In genomic region chrX:151975228-151975593, GRCh38 we compare ENCODE assay signal across 16 cellular contexts. TPM values are rescaled to one million over a fixed set of nuclear protein-coding genes. Genes with fewer than 3 reads are reported as not detected.
DNase-seq lines count a peak whose midpoint lies in the region; ATAC-seq and TF ChIP-seq lines count a peak whose summit lies in the region.
"Had no signal": no experiment of that assay in that cellular context is flagged by ENCODE, and none has a peak within 500 bp of the region (broad histone marks: within the 10 kb centered on the region; RNA-seq: fewer than 3 reads in every experiment).

No MANE protein-coding gene starts in this region.

- TF ChIP-seq CTCF in coronary artery (IDR thresholded peaks at IDR 0.05), result no peak
- TF ChIP-seq CTCF in nephron progenitor cell (IDR thresholded peaks at IDR 0.05), result no peak

- no peak overlapping the region for H3K4me3 ChIP-seq in CD8-positive, alpha-beta memory T cell (ENCODE audit: low read length)
- peak overlapping the region; percentile 74 for H3K4me3 ChIP-seq in coronary artery

- ATAC-seq in GM21515 (IDR thresholded peaks at IDR 0.05; ENCODE audit: unreplicated experiment) (no peak), GM21737 (IDR thresholded peaks at IDR 0.05; ENCODE audit: unreplicated experiment) (no peak)

- peaks cover 0 to 4% (median 0%) of the 10 kb centered on the region in 5 donors for H3K9me3 Mint-ChIP-seq in CD8-positive, alpha-beta memory T cell
- H3K9me3 Mint-ChIP-seq in nephron progenitor cell, result peaks cover 52% of the 10 kb centered on the region

- no peak overlapping the region for H3K27ac Mint-ChIP-seq in CD8-positive, alpha-beta memory T cell
- no peak overlapping the region for H3K27ac Mint-ChIP-seq in nephron progenitor cell

- H3K4me3 Mint-ChIP-seq in CD8-positive, alpha-beta memory T cell, result no peak overlapping the region
- peak overlapping the region; percentile 65 for H3K4me3 Mint-ChIP-seq in nephron progenitor cell

- H3K27ac ChIP-seq in CD8-positive, alpha-beta memory T cell (ENCODE audit: low read depth, low read length), result peak overlapping the region; percentile 38
- no peak overlapping the region for H3K27ac ChIP-seq in coronary artery
- H3K27ac ChIP-seq: ovary, SK-N-MC had no signal

- POLR2A ChIA-PET in CD8-positive, alpha-beta memory T cell (lab: Charles Lee), result no interaction called here

- DNase-seq in CD8-positive, alpha-beta memory T cell, result no peak
- peak; percentile 39 for DNase-seq in M059J (ENCODE audit: low read depth)
- DNase-seq in coronary artery (ENCODE audit: low spot score), result no peak
- no peak for DNase-seq in nephron progenitor cell
- no peak for DNase-seq in NCI-H128 (lab: John Stamatoyannopoulos, UW; ENCODE audit: unreplicated experiment)
- no peak for DNase-seq in NCI-H345 treated with DMSO at 0.1 percent for 48 hours (lab: John Stamatoyannopoulos, UW; ENCODE audit: unreplicated experiment)
- DNase-seq: activated naive CD4-positive, alpha-beta T cell; AML-193; cerebellar nuclear complex; midbrain; NCI-H2171 treated with DMSO at 0.1 percent for 48 hours had no signal

- no peaks in the 10 kb centered on the region for H3K36me3 ChIP-seq in CD8-positive, alpha-beta memory T cell (ENCODE audit: insufficient read depth, low read length)
- H3K36me3 ChIP-seq: ovary, thyroid gland had no signal

- H3K27me3 Mint-ChIP-seq in CD8-positive, alpha-beta memory T cell, result peaks cover 10 to 23% of the 10 kb centered on the region in 2 donors
- peaks cover 44% of the 10 kb centered on the region for H3K27me3 Mint-ChIP-seq in nephron progenitor cell (ENCODE audit: low read depth, poor library complexity)

- no peaks in the 10 kb centered on the region for H3K36me3 Mint-ChIP-seq in CD8-positive, alpha-beta memory T cell
- no peaks in the 10 kb centered on the region for H3K36me3 Mint-ChIP-seq in nephron progenitor cell (ENCODE audit: low read depth)

- H3K27me3 ChIP-seq in CD8-positive, alpha-beta memory T cell (ENCODE audit: insufficient read depth, low read length, poor library complexity, severe bottlenecking), result no peaks in the 10 kb centered on the region
- H3K27me3 ChIP-seq: ovary, thyroid gland had no signal

- CTCF ChIA-PET in CD8-positive, alpha-beta memory T cell (lab: Charles Lee), result no interaction called here

- peaks cover 0 to 2% (median 0%) of the 10 kb centered on the region in 3 donors for H3K4me1 Mint-ChIP-seq in CD8-positive, alpha-beta memory T cell
- H3K4me1 Mint-ChIP-seq in nephron progenitor cell, result peaks cover 10% of the 10 kb centered on the region

- H3K9me3 ChIP-seq in CD8-positive, alpha-beta memory T cell (ENCODE audit: low read length), result no peaks in the 10 kb centered on the region
- H3K9me3 ChIP-seq: ovary, thyroid gland had no signal

- no peaks in the 10 kb centered on the region for H3K4me1 ChIP-seq in CD8-positive, alpha-beta memory T cell (ENCODE audit: insufficient read depth, low read length)

RNA-seq across cellular contexts. Expression of gene GABRE, which starts 0.7 kb away (rescaled TPM):
- total RNA-seq in CD8-positive, alpha-beta memory T cell, result not detected
- not detected for polyA plus RNA-seq in CD8-positive, alpha-beta memory T cell
- total RNA-seq in M059J (2014; rRNA removed; shearing (Covaris generic)), result 11.8 and 13.9 TPM in 2 replicates

Comparison
In these comparisons a context has a peak if more than half of its experiments do, and no peak if none do; other contexts are left out.
1. RNA of gene GABRE, which starts 0.7 kb away (total RNA-seq): 11.8 to 13.9 TPM in M059J; not detected in CD8-positive, alpha-beta memory T cell; every median in the first group is over 10 times any median in the second.